ENCODE assay signal across 8 cellular contexts in the genomic region with DNA sequence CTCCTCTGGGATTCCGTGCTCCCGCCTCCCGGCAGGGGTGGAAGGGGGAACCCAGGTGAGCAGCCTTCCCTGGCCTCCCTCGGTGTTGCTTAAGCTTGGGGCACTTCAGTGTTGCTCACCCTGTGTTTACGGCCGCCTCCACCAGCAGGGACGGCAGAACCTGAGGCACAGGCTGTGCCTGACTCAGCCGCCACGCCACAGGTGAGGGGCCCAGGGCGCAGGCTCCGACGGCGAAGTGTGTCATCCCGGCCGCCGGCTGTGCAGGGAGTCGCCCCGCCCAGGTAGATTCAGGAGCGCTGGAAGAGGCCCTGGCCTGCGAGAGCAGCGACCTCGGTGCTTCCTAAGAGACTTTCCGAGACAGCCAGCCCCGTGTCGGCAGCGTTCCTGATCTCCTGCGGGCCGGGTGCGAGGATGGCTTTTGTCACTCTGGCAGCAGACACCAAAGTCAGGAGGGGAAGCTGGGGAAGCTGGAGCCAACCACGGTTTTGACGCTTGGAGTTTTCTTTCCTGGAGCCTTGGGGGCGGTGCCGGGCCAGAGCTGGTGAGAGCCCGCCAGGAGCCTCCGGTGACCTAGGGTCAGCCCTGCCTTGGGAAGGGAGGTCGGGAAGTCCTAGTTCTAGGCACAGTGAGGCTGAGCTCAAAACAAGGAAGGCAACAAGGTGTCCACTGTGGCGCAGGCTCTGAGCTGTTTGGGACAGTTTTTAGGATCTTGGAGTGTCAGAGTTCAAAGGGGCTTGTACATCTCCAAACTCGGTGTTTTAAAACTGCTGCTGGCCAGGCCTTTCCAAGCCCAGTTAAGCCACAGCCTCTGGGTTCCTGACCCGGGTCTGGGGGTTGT. TPM values are rescaled to one million over a fixed set of nuclear protein-coding genes. Genes with fewer than 3 reads are reported as not detected.
DNase-seq lines count a peak whose midpoint lies in the region; ATAC-seq and TF ChIP-seq lines count a peak whose summit lies in the region.

No MANE protein-coding gene starts in this region.

- peaks cover 17% of the 10 kb centered on the region; the same call in 1 of the 2 replicates for H3K36me3 ChIP-seq in OCI-LY7 (ENCODE audit: insufficient read depth, low read length)

- H3K4me1 ChIP-seq in OCI-LY7 (ENCODE audit: insufficient read depth, low read length, poor library complexity, severe bottlenecking): peaks cover 57% of the 10 kb centered on the region

- POLR2A ChIA-PET in OCI-LY7 (lab: Charles Lee): no interaction called here
- POLR2A ChIA-PET in activated naive CD8-positive, alpha-beta T cell treated with anti-CD3 and anti-CD28 coated beads, Interleukin-2, amount 10 ng/mL, durations not matched to agents 7 days and 5 days (lab: Charles Lee): interaction anchor here (1.0 to 12.1 kb wide), 7 partner anchors 11 to 199 kb away, joined by 3 to 175 read pairs (median 6); no protein-coding TSS in a partner anchor

- H3K27ac Mint-ChIP-seq in activated naive CD8-positive, alpha-beta T cell treated with anti-CD3 and anti-CD28 coated beads, Interleukin-2, amount 10 ng/mL, durations not matched to agents 7 days and 5 days: peak overlapping the region; percentile 77

- no peaks in the 10 kb centered on the region for H3K27me3 ChIP-seq in layer of hippocampus (ENCODE audit: control insufficient read depth, insufficient read depth, low read length)

- CTCF ChIA-PET in OCI-LY7 (lab: Charles Lee; ENCODE audit: unreplicated experiment): interaction anchor here (0.6 to 2.7 kb wide), 7 partner anchors 55 to 168 kb away, joined by 3 to 16 read pairs (median 3); no protein-coding TSS in a partner anchor

- H4K20me1 ChIP-seq in OCI-LY7 (ENCODE audit: insufficient read depth, low read length): peaks cover 19% of the 10 kb centered on the region; the same call in 1 of the 2 replicates

- peaks cover 59% of the 10 kb centered on the region; the same call in 1 of the 2 replicates for H3K79me2 ChIP-seq in OCI-LY7 (ENCODE audit: insufficient read depth, low read depth, low read length)

- no peaks in the 10 kb centered on the region for H3K9me2 ChIP-seq in OCI-LY7 (ENCODE audit: insufficient read depth, low read length)

- peak; percentile 9 for ATAC-seq in activated naive CD8-positive, alpha-beta T cell treated with anti-CD3 and anti-CD28 coated beads, Interleukin-2, amount 10 ng/mL, durations not matched to agents 7 days and 5 days (ENCODE audit: low read depth)
- no peak for ATAC-seq in HG03280 (IDR thresholded peaks at IDR 0.05; ENCODE audit: unreplicated experiment)

- H2AFZ ChIP-seq in OCI-LY7 (ENCODE audit: low read length): no peak overlapping the region

- H3K36me3 Mint-ChIP-seq in activated naive CD8-positive, alpha-beta T cell treated with anti-CD3 and anti-CD28 coated beads, Interleukin-2, amount 10 ng/mL, durations not matched to agents 7 days and 5 days: peaks cover 4% of the 10 kb centered on the region

- TF ChIP-seq CTCF in GM12865 (IDR thresholded peaks at IDR 0.05; ENCODE audit: insufficient read depth, low read depth, low read length, missing control alignments): no peak
- TF ChIP-seq CTCF in OCI-LY7 (conservative IDR thresholded peaks at IDR 0.05; ENCODE audit: low read length): no peak

- H3K9me3 Mint-ChIP-seq in activated naive CD8-positive, alpha-beta T cell treated with anti-CD3 and anti-CD28 coated beads, Interleukin-2, amount 10 ng/mL, durations not matched to agents 7 days and 5 days: no peaks in the 10 kb centered on the region

- H3K4me2 ChIP-seq in OCI-LY7 (ENCODE audit: low read length): peak overlapping the region; percentile 96

- H3K9me3 ChIP-seq in OCI-LY7 (ENCODE audit: low read length): no peaks in the 10 kb centered on the region

- peak overlapping the region; percentile 84 for H3K4me3 Mint-ChIP-seq in activated naive CD8-positive, alpha-beta T cell treated with anti-CD3 and anti-CD28 coated beads, Interleukin-2, amount 10 ng/mL, durations not matched to agents 7 days and 5 days

- intact Hi-C loops in OCI-LY7 (cut with micrococcal nuclease; ENCODE audit: unreplicated experiment): no loop called here

- H3K27ac ChIP-seq in OCI-LY7 (ENCODE audit: low read depth, low read length, poor library complexity, severe bottlenecking) (peak overlapping the region; percentile 86), layer of hippocampus (ENCODE audit: low read depth, low read length) (peak overlapping the region; percentile 57)

- BruUV-seq in OCI-LY7 (replicated peaks; lab: Mats Ljungman, UMichigan): no TSS peak

- no peaks in the 10 kb centered on the region for H3K27me3 Mint-ChIP-seq in activated naive CD8-positive, alpha-beta T cell treated with anti-CD3 and anti-CD28 coated beads, Interleukin-2, amount 10 ng/mL, durations not matched to agents 7 days and 5 days

- DNase-seq in GM12865 (ENCODE audit: low read depth) (no peak), OCI-LY7 (ENCODE audit: low spot score) (no peak), RKO (ENCODE audit: low spot score) (no peak), occipital lobe (lab: John Stamatoyannopoulos, UW) (no peak)
- DNase-seq in activated naive CD8-positive, alpha-beta T cell treated with anti-CD3 and anti-CD28 coated beads, Interleukin-2, amount 10 ng/mL, durations not matched to agents 7 days and 5 days: peak; percentile 71
- DNase-seq in stimulated activated CD8-positive, alpha-beta memory T cell treated with anti-CD3 and anti-CD28 coated beads, Interleukin-15, amount 100 ng/mL, for 4 hours (ENCODE audit: low read depth in 2 of 2): peak; percentile 44 to 54

- H3K4me3 ChIP-seq in GM12865 (ENCODE audit: low read depth, low read length): peak overlapping the region; percentile 78; the same call in 1 of the 2 replicates
- peak overlapping the region; percentile 76 for H3K4me3 ChIP-seq in OCI-LY7 (ENCODE audit: low read depth, low read length, poor library complexity, severe bottlenecking)

- peaks cover 28% of the 10 kb centered on the region for H3K4me1 Mint-ChIP-seq in activated naive CD8-positive, alpha-beta T cell treated with anti-CD3 and anti-CD28 coated beads, Interleukin-2, amount 10 ng/mL, durations not matched to agents 7 days and 5 days

RNA-seq across cellular contexts. Expression of a gene that starts 2.1 kb away (rescaled TPM):
- 30.9 and 32.4 TPM in 2 replicates for total RNA-seq in OCI-LY7 (2014; rRNA removed; shearing (Covaris generic))
- total RNA-seq in OCI-LY7 (2022) (56.2 and 66.6 TPM in 2 replicates), occipital lobe (18.4 TPM)
- 10 to 100 TPM; 60.9 to 62.5 TPM for total RNA-seq in activated naive CD8-positive, alpha-beta T cell treated with anti-CD3 and anti-CD28 coated beads, Interleukin-2, amount 10 ng/mL, durations not matched to agents 7 days and 5 days

Comparison
In these comparisons a context has a peak if more than half of its experiments do, and no peak if none do; other contexts are left out.
1. DNase-seq: peak in activated naive CD8-positive, alpha-beta T cell treated with anti-CD3 and anti-CD28 coated beads, Interleukin-2, amount 10 ng/mL, durations not matched to agents 7 days and 5 days (single experiment) and stimulated activated CD8-positive, alpha-beta memory T cell treated with anti-CD3 and anti-CD28 coated beads, Interleukin-15, amount 100 ng/mL, for 4 hours (2 of 2); none in GM12865 (single experiment), OCI-LY7 (single experiment), RKO (single experiment) and occipital lobe (single experiment).